Comparison of ENCODE assay signal across 8 cellular contexts in genomic region chr20:46752639-46753235, GRCh38. TPM values are rescaled to one million over a fixed set of nuclear protein-coding genes. Genes with fewer than 3 reads are reported as not detected.
A peak's percentile ranks its signal among the peaks of the same experiment; 100 is the strongest.
DNase-seq lines count a peak whose midpoint lies in the region; ATAC-seq and TF ChIP-seq lines count a peak whose summit lies in the region.

No MANE protein-coding gene starts in this region.

- no peak overlapping the region for H3K4me3 ChIP-seq in RWPE2 (ENCODE audit: severe bottlenecking)

- no peaks in the 10 kb centered on the region for H3K36me3 Mint-ChIP-seq in activated naive CD4-positive, alpha-beta T cell treated with anti-CD3 and anti-CD28 coated beads for 36 hours (ENCODE audit: low read depth)

- intact Hi-C loops in activated naive CD4-positive, alpha-beta T cell treated with anti-CD3 and anti-CD28 coated beads for 36 hours (cut with micrococcal nuclease) = no loop called here
- intact Hi-C loops in head of caudate nucleus (cut with DNase I) = no loop called here

- H3K4me1 Mint-ChIP-seq in activated naive CD4-positive, alpha-beta T cell treated with anti-CD3 and anti-CD28 coated beads for 36 hours (ENCODE audit: low read depth) = no peaks in the 10 kb centered on the region

- H3K9me3 Mint-ChIP-seq in activated naive CD4-positive, alpha-beta T cell treated with anti-CD3 and anti-CD28 coated beads for 36 hours = no peaks in the 10 kb centered on the region

- H3K27me3 ChIP-seq in RWPE2 (ENCODE audit: insufficient read depth, poor library complexity, severe bottlenecking) = no peaks in the 10 kb centered on the region

- no peaks in the 10 kb centered on the region for H3K36me3 ChIP-seq in RWPE2 (ENCODE audit: low read depth)

- no peaks in the 10 kb centered on the region for H3K9me3 ChIP-seq in RWPE2 (ENCODE audit: severe bottlenecking)

- no peak overlapping the region for H3K27ac ChIP-seq in RWPE2 (ENCODE audit: poor library complexity, severe bottlenecking)

- H3K27ac Mint-ChIP-seq in activated naive CD4-positive, alpha-beta T cell treated with anti-CD3 and anti-CD28 coated beads for 36 hours = no peak overlapping the region

- peaks cover 5% of the 10 kb centered on the region for H3K4me1 ChIP-seq in RWPE2 (ENCODE audit: insufficient read depth, poor library complexity, severe bottlenecking)

- DNase-seq in DMS 273 treated with DMSO at 0.1 percent for 48 hours (lab: John Stamatoyannopoulos, UW) (peak; percentile 48), Kasumi-1 (lab: John Stamatoyannopoulos, UW) (peak; percentile 60 to 79), RWPE2 (ENCODE audit: low spot score) (no peak), head of caudate nucleus (peak; percentile 16 to 81 (median 58)), retina (peak; percentile 76), mesenteric fat pad (ENCODE audit: low spot score) (no peak)
- peak; percentile 75 for DNase-seq in activated naive CD4-positive, alpha-beta T cell treated with anti-CD3 and anti-CD28 coated beads for 36 hours

- peak; percentile 28 for ATAC-seq in RWPE2 (ENCODE audit: low read depth)
- no peak for ATAC-seq in HG03045 (IDR thresholded peaks at IDR 0.05; ENCODE audit: unreplicated experiment)

- no peak overlapping the region for H3K4me3 Mint-ChIP-seq in activated naive CD4-positive, alpha-beta T cell treated with anti-CD3 and anti-CD28 coated beads for 36 hours

- peaks cover 17% of the 10 kb centered on the region for H3K27me3 Mint-ChIP-seq in activated naive CD4-positive, alpha-beta T cell treated with anti-CD3 and anti-CD28 coated beads for 36 hours (ENCODE audit: low read depth)

- CTCF ChIA-PET in activated naive CD4-positive, alpha-beta T cell treated with anti-CD3 and anti-CD28 coated beads for 36 hours (lab: Charles Lee) = interaction anchor here (0.6 to 1.5 kb wide), 9 partner anchors 14 to 632 kb away, joined by 3 to 4 read pairs (median 3); no protein-coding TSS in a partner anchor

- TF ChIP-seq CTCF in RWPE2 (IDR thresholded peaks at IDR 0.05; ENCODE audit: poor library complexity, severe bottlenecking) = peak; percentile 100

RNA-seq across cellular contexts. Expression of gene SLC2A10, which starts 43.3 kb away (rescaled TPM):
- total RNA-seq in activated naive CD4-positive, alpha-beta T cell treated with anti-CD3 and anti-CD28 coated beads for 36 hours = not detected
- total RNA-seq in mesenteric fat pad = 13.1 TPM

Comparison
In these comparisons a context has a peak if more than half of its experiments do, and no peak if none do; other contexts are left out.
1. DNase-seq: peak in DMS 273 treated with DMSO at 0.1 percent for 48 hours (single experiment), Kasumi-1 (2 of 2), activated naive CD4-positive, alpha-beta T cell treated with anti-CD3 and anti-CD28 coated beads for 36 hours (single experiment), head of caudate nucleus (42 of 42) and retina (single experiment); none in RWPE2 (single experiment) and mesenteric fat pad (single experiment).
2. RNA of gene SLC2A10, which starts 43.3 kb away (total RNA-seq): 13.1 TPM in mesenteric fat pad (single experiment); not detected in activated naive CD4-positive, alpha-beta T cell treated with anti-CD3 and anti-CD28 coated beads for 36 hours; every median in the first group is over 10 times any median in the second.